ENCODE assay signal across 8 cellular contexts in genomic region chr5:98905857-98906688, GRCh38.
DNase-seq lines count a peak whose midpoint lies in the region; ATAC-seq and TF ChIP-seq lines count a peak whose summit lies in the region.

No MANE protein-coding gene starts in this region.

- H3K36me3 ChIP-seq in SK-N-MC (ENCODE audit: insufficient read depth, low read length): peaks cover 70% of the 10 kb centered on the region

- TF ChIP-seq CTCF in AG09309 (IDR thresholded peaks at IDR 0.05; ENCODE audit: control insufficient read depth, insufficient read depth, low read depth, low read length, missing control alignments) (peak; percentile 35), GM12872 (IDR thresholded peaks at IDR 0.05; ENCODE audit: insufficient read depth, low read depth, low read length) (peak; percentile 46; the same call in 2 of the 3 replicates), fibroblast of mammary gland (conservative IDR thresholded peaks at IDR 0.05; ENCODE audit: control insufficient read depth, insufficient read depth, low read depth, low read length) (peak; percentile 68)

- H3K4me3 ChIP-seq in AG09309 (ENCODE audit: control insufficient read depth, low read depth, low read length) (no peak overlapping the region), SK-N-MC (no peak overlapping the region), fibroblast of mammary gland (ENCODE audit: control insufficient read depth, low read depth, low read length) (no peak overlapping the region)

- H3K9ac ChIP-seq in SK-N-MC (ENCODE audit: insufficient read length): no peak overlapping the region

- ATAC-seq in HG03442 (IDR thresholded peaks at IDR 0.05; ENCODE audit: unreplicated experiment): peak; percentile 58
- ATAC-seq in HG03095 (IDR thresholded peaks at IDR 0.05; ENCODE audit: unreplicated experiment): no peak
- ATAC-seq in HG03025 (IDR thresholded peaks at IDR 0.05; ENCODE audit: low FRiP score, unreplicated experiment): no peak

- no peak for DNase-seq in AG09309 (ENCODE audit: low read depth)
- no peak for DNase-seq in SK-N-MC (ENCODE audit: low read depth, low spot score)
- DNase-seq in fibroblast of mammary gland (ENCODE audit: low read depth): peak; percentile 70
- peak; percentile 29 for DNase-seq in putamen (ENCODE audit: low spot score)

- H3K27ac ChIP-seq in SK-N-MC: peak overlapping the region; percentile 56; the same call in 1 of the 2 replicates

- H3K9me3 ChIP-seq in SK-N-MC (ENCODE audit: low read depth, low read length): no peaks in the 10 kb centered on the region

Comparison
In these comparisons a context has a peak if more than half of its experiments do, and no peak if none do; other contexts are left out.
1. DNase-seq: peak in fibroblast of mammary gland (single experiment) and putamen (single experiment); none in AG09309 (single experiment) and SK-N-MC (single experiment).
2. Peak in every context shown above with its lines, with median percentiles within 50 percentile points of each other: CTCF ChIP-seq.